In genomic region chr7:80095545-80095944, GRCh38 we compare ENCODE assay signal across 9 cellular contexts. TPM values are rescaled to one million over a fixed set of nuclear protein-coding genes. Genes with fewer than 3 reads are reported as not detected.
DNase-seq lines count a peak whose midpoint lies in the region; ATAC-seq, FAIRE-seq and TF ChIP-seq lines count a peak whose summit lies in the region.
"Had no signal": no experiment of that assay in that cellular context is flagged by ENCODE, and none has a peak within 500 bp of the region (broad histone marks: within the 10 kb centered on the region; RNA-seq: fewer than 3 reads in every experiment).

No MANE protein-coding gene starts in this region.

- no peaks in the 10 kb centered on the region for H3K9me3 ChIP-seq in smooth muscle cell (replicated peaks; ENCODE audit: low read depth)
- H3K9me3 ChIP-seq: HAP-1 had no signal

- H3K27ac Mint-ChIP-seq in HFFc6 = no peak overlapping the region

- no peak overlapping the region for H3K4me2 ChIP-seq in smooth muscle cell

- no peaks in the 10 kb centered on the region for H3K36me3 Mint-ChIP-seq in HFFc6 (ENCODE audit: low read depth)

- H4K20me1 ChIP-seq in smooth muscle cell (ENCODE audit: low read depth) = no peaks in the 10 kb centered on the region

- no peak overlapping the region for H3K9ac ChIP-seq in smooth muscle cell (ENCODE audit: low read depth)

- H2AFZ ChIP-seq in smooth muscle cell (ENCODE audit: low read depth) = no peak overlapping the region

- peak; percentile 80 for FAIRE-seq in RCC 7860 (lab: Jason Lieb, UNC)

- no peak overlapping the region for H3K4me3 Mint-ChIP-seq in HFFc6

- no peaks in the 10 kb centered on the region for H3K27me3 ChIP-seq in smooth muscle cell (ENCODE audit: low read depth)

- no peaks in the 10 kb centered on the region for H3K27me3 Mint-ChIP-seq in HFFc6 (ENCODE audit: insufficient read depth)

- H3K27ac ChIP-seq in smooth muscle cell (ENCODE audit: low read depth) = no peak overlapping the region

- ATAC-seq in GM18511 (IDR thresholded peaks at IDR 0.05; ENCODE audit: unreplicated experiment) = no peak

- TF ChIP-seq CTCF in HFFc6 (IDR thresholded peaks at IDR 0.05) = peak; percentile 82
- peak; percentile 53 for TF ChIP-seq CTCF in fibroblast of mammary gland (conservative IDR thresholded peaks at IDR 0.05; ENCODE audit: control insufficient read depth, insufficient read depth, low read depth, low read length)
- TF ChIP-seq CTCF in smooth muscle cell (IDR thresholded peaks at IDR 0.05; ENCODE audit: borderline replicate concordance, insufficient read depth, poor library complexity, severe bottlenecking) = peak; percentile 46

- H3F3A ChIP-seq in smooth muscle cell (ENCODE audit: low read depth) = no peaks in the 10 kb centered on the region

- no peaks in the 10 kb centered on the region for H3K79me2 ChIP-seq in smooth muscle cell (ENCODE audit: low read depth)

- no peak for DNase-seq in HFFc6
- peak; percentile 29 for DNase-seq in RCC 7860 (ENCODE audit: low spot score)
- DNase-seq in fibroblast of mammary gland (ENCODE audit: low read depth) = peak; percentile 43
- DNase-seq in smooth muscle cell (lab: John Stamatoyannopoulos, UW; ENCODE audit: unreplicated experiment) = no peak
- DNase-seq in activated CD8-positive, alpha-beta memory T cell treated with anti-CD3 and anti-CD28 coated beads, Interleukin-2, amount 50 U/mL, for 48 hours = no peak
- DNase-seq in NCI-H82 (lab: John Stamatoyannopoulos, UW) = no peak
- DNase-seq in activated naive CD4-positive, alpha-beta T cell (lab: John Stamatoyannopoulos, UW) = no peak

- H3K4me1 ChIP-seq in smooth muscle cell (ENCODE audit: low read depth) = no peaks in the 10 kb centered on the region
- H3K4me1 ChIP-seq: HAP-1 had no signal

- no peak overlapping the region for H3K4me3 ChIP-seq in fibroblast of mammary gland (ENCODE audit: control insufficient read depth, low read depth, low read length)
- no peak overlapping the region for H3K4me3 ChIP-seq in smooth muscle cell
- H3K4me3 ChIP-seq: HAP-1 had no signal

- 60% methylated on average over 1 of the region's 1 CpG for WGBS in smooth muscle cell (ENCODE audit: low lambda C conversion rate)

- no peaks in the 10 kb centered on the region for H3K9me3 Mint-ChIP-seq in HFFc6

- H3K4me1 Mint-ChIP-seq in HFFc6 (ENCODE audit: low read depth) = peaks cover 7% of the 10 kb centered on the region

- H3K36me3 ChIP-seq in smooth muscle cell (ENCODE audit: low read depth) = no peaks in the 10 kb centered on the region
- H3K36me3 ChIP-seq: HAP-1 had no signal

RNA-seq across cellular contexts. Expression of gene GNAI1, which starts 39.1 kb away (rescaled TPM):
- total RNA-seq in HFFc6 (2021; fragmentation: NEBNext Ultra II Directional; extraction: Animal tissue kit (Norgen Biotek cat#: 25700)) = 10 to 100 TPM; 58.8 to 70.9 (median 66.4) TPM
- total RNA-seq in smooth muscle cell = 204 and 226 TPM in 2 replicates
- polyA plus RNA-seq in smooth muscle cell = 183 and 223 TPM in 2 replicates

Comparison
In these comparisons a context has a peak if more than half of its experiments do, and no peak if none do; other contexts are left out.
1. DNase-seq: peak in RCC 7860 (single experiment) and fibroblast of mammary gland (single experiment); none in HFFc6 (single experiment), smooth muscle cell (single experiment), activated CD8-positive, alpha-beta memory T cell treated with anti-CD3 and anti-CD28 coated beads, Interleukin-2, amount 50 U/mL, for 48 hours (single experiment), NCI-H82 (single experiment) and activated naive CD4-positive, alpha-beta T cell (0 of 4).
2. Peak in every context shown above with its lines, with median percentiles within 50 percentile points of each other: CTCF ChIP-seq.